In genomic region chr2:225894240-225894980, GRCh38 we compare ENCODE assay signal across 1 cellular context.
TF ChIP-seq lines count a peak whose summit lies in the region.

No MANE protein-coding gene starts in this region.

TF ChIP-seq in HepG2, 621 proteins besides CTCF, POLR2A, EP300 and RAD21 (continued from another document):
- TF ChIP-seq ZNF552 (CRISPR knock-in tag; IDR thresholded peaks at IDR 0.05; ENCODE audit: borderline replicate concordance), result no peak
- TF ChIP-seq PBX2 (CRISPR knock-in tag; IDR thresholded peaks at IDR 0.05), result no peak
- TF ChIP-seq RBFOX2 (IDR thresholded peaks at IDR 0.05; ENCODE audit: low read depth, low read length), result no peak
- no peak for TF ChIP-seq GATAD2A (CRISPR knock-in tag; IDR thresholded peaks at IDR 0.05)
- peak; percentile 36 for TF ChIP-seq ASH2L (IDR thresholded peaks at IDR 0.05; ENCODE audit: insufficient read length, low read depth, low read length)
- TF ChIP-seq ZNF501 (CRISPR knock-in tag; IDR thresholded peaks at IDR 0.05), result no peak
- TF ChIP-seq TBX2 (CRISPR knock-in tag; IDR thresholded peaks at IDR 0.05; ENCODE audit: borderline replicate concordance), result no peak
- TF ChIP-seq POLR2AphosphoS5 (IDR thresholded peaks at IDR 0.05; ENCODE audit: low read depth, low read length), result no peak
- no peak for TF ChIP-seq PHF8 (CRISPR knock-in tag; IDR thresholded peaks at IDR 0.05)
